7 cellular contexts compared by ENCODE assay signal in the genomic region with DNA sequence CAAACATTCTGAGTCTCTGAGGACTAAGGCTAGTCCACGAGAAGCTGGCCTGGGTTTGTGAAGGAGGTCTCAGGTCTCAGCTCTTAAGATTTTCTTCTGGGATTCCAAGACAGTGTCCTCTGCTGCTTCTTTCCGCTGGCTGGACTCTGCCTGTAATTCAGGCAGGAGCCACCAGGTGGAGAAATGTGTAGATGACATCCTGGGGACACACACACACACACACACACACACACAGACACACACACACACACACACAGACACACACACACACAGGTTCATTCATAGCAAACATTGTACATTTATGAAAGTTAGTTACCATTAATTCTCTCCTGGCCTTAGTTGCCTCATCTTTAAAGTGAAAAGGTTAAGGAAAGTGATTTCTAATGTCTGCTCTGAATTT. TPM values are rescaled to one million over a fixed set of nuclear protein-coding genes. Genes with fewer than 3 reads are reported as not detected.
A peak's percentile ranks its signal among the peaks of the same experiment; 100 is the strongest.
DNase-seq lines count a peak whose midpoint lies in the region; TF ChIP-seq lines count a peak whose summit lies in the region.
"Not testable (repeated sequence)": the region's sequence is repeated elsewhere in the genome, so short reads cannot be mapped to it uniquely, and the experiment has no call there.

No MANE protein-coding gene starts in this region.

- not testable (repeated sequence) for H3K9me3 Mint-ChIP-seq in glutamatergic neuron (ENCODE audit: unreplicated experiment)

- H3K4me1 Mint-ChIP-seq in glutamatergic neuron (ENCODE audit: low read depth, unreplicated experiment), result not testable (repeated sequence)

- TF ChIP-seq CTCF in LNCAP (IDR thresholded peaks at IDR 0.05) (peak; percentile 41), brain microvascular endothelial cell (IDR thresholded peaks at IDR 0.05; ENCODE audit: low read depth, low read length, missing control alignments) (peak; percentile 60), glutamatergic neuron (IDR thresholded peaks at IDR 0.05; ENCODE audit: partially characterized antibody, unreplicated experiment) (peak; percentile 18), retinal pigment epithelial cell (conservative IDR thresholded peaks at IDR 0.05; ENCODE audit: low read depth, low read length) (peak; percentile 39)

- not testable (repeated sequence) for H3K4me3 Mint-ChIP-seq in glutamatergic neuron (ENCODE audit: unreplicated experiment)

- in situ Hi-C loops in brain microvascular endothelial cell (cut with HindIII; ENCODE audit: low pct_ligation_motif_present, low sequenced_read_pairs), result not testable (repeated sequence)

- H3K27ac ChIP-seq in brain microvascular endothelial cell, result not testable (repeated sequence)

- H3K27ac Mint-ChIP-seq in glutamatergic neuron (ENCODE audit: unreplicated experiment), result not testable (repeated sequence)

- H3K36me3 Mint-ChIP-seq in glutamatergic neuron (ENCODE audit: unreplicated experiment), result not testable (repeated sequence)

- not testable (repeated sequence) for H3K36me3 ChIP-seq in brain microvascular endothelial cell (replicated peaks)

- H3K4me3 ChIP-seq in brain microvascular endothelial cell (ENCODE audit: low read depth, low read length); retinal pigment epithelial cell (ENCODE audit: low read length): not testable (repeated sequence)

- DNase-seq in EH (ENCODE audit: low read depth) (peak; percentile 24), T follicular helper cell (ENCODE audit: low read depth) (peak; percentile 6), activated T-cell treated with anti-CD3 and anti-CD28 coated beads for 1 hour (ENCODE audit: low read depth) (peak; percentile 24), glutamatergic neuron (peak; percentile 75)
- DNase-seq in brain microvascular endothelial cell; retinal pigment epithelial cell (ENCODE audit: low read depth): not testable (repeated sequence)

- not testable (repeated sequence) for H3K27me3 Mint-ChIP-seq in glutamatergic neuron (ENCODE audit: unreplicated experiment)

- H3K27me3 ChIP-seq in brain microvascular endothelial cell (replicated peaks), result not testable (repeated sequence)

RNA-seq across cellular contexts. Expression of a gene that starts 18.9 kb away (rescaled TPM):
- 1.4 TPM for total RNA-seq in glutamatergic neuron (ENCODE audit: unreplicated experiment)
